Comparison of ENCODE assay signal across 1 cellular context in the genomic region with DNA sequence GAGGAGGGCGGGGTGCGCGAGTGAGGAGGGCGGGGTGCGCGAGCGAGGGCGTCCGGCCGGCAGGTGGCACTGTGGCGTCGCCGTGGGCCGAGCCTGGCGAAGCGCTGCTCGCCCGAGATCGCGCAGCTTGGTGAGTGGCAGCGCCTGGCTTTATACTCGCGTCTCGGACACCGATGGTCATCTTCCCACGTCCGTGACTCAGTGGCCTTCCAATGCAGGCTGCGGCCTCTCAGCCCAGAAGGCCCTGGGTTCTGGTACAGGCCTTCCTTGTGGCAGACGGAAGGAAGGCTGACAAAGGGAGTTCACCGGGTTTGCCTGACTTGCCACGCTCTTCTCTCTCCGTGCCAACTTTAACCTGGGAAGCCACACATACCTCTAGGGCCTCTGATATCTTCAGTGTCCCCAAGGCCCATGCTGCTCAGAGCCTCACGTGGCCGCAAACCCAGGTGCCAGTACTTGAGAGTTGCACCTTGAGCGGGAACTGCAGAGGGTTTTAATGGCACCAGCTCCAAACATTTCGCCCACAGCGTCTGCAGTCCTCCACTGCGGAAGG.
TF ChIP-seq lines count a peak whose summit lies in the region.

No MANE protein-coding gene starts in this region.

TF ChIP-seq in HepG2, 621 proteins besides CTCF, POLR2A, EP300 and RAD21 (continued from another document and continues in another):
- no peak for TF ChIP-seq ZNF136 (CRISPR knock-in tag; IDR thresholded peaks at IDR 0.05; ENCODE audit: low read depth)
- peak; percentile 53; the same call in 1 of the 2 replicates for TF ChIP-seq GABPB1 (CRISPR knock-in tag; IDR thresholded peaks at IDR 0.05)
- TF ChIP-seq DPF2 (CRISPR knock-in tag; IDR thresholded peaks at IDR 0.05; ENCODE audit: borderline replicate concordance, low read depth): no peak
- no peak for TF ChIP-seq SKI (IDR thresholded peaks at IDR 0.05; ENCODE audit: partially characterized antibody)
- no peak for TF ChIP-seq TBL1XR1 (IDR thresholded peaks at IDR 0.05; ENCODE audit: borderline replicate concordance, low read length, partially characterized antibody)
- TF ChIP-seq, protein P1, sequence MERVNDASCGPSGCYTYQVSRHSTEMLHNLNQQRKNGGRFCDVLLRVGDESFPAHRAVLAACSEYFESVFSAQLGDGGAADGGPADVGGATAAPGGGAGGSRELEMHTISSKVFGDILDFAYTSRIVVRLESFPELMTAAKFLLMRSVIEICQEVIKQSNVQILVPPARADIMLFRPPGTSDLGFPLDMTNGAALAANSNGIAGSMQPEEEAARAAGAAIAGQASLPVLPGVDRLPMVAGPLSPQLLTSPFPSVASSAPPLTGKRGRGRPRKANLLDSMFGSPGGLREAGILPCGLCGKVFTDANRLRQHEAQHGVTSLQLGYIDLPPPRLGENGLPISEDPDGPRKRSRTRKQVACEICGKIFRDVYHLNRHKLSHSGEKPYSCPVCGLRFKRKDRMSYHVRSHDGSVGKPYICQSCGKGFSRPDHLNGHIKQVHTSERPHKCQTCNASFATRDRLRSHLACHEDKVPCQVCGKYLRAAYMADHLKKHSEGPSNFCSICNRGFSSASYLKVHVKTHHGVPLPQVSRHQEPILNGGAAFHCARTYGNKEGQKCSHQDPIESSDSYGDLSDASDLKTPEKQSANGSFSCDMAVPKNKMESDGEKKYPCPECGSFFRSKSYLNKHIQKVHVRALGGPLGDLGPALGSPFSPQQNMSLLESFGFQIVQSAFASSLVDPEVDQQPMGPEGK (CRISPR knock-in tag; IDR thresholded peaks at IDR 0.05): peak; percentile 54
- peak; percentile 93 for TF ChIP-seq ZNF746 (CRISPR knock-in tag; IDR thresholded peaks at IDR 0.05)
- TF ChIP-seq, protein P2, sequence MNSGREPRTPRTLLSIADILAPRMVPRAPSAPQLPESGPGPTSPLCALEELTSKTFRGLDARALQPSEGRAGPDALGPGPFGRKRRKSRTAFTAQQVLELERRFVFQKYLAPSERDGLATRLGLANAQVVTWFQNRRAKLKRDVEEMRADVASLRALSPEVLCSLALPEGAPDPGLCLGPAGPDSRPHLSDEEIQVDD (CRISPR knock-in tag; IDR thresholded peaks at IDR 0.05; ENCODE audit: borderline replicate concordance): no peak
- TF ChIP-seq KDM2A (CRISPR knock-in tag; IDR thresholded peaks at IDR 0.05; ENCODE audit: borderline replicate concordance, low read depth): peak; percentile 44; the same call in 1 of the 2 replicates
- no peak for TF ChIP-seq MEIS1 (CRISPR knock-in tag; IDR thresholded peaks at IDR 0.05; ENCODE audit: borderline replicate concordance)
- no peak for TF ChIP-seq CBX2 (IDR thresholded peaks at IDR 0.05; ENCODE audit: low read depth, low read length)
- no peak for TF ChIP-seq CBX2 (CRISPR knock-in tag; IDR thresholded peaks at IDR 0.05; ENCODE audit: low read depth)
- TF ChIP-seq, protein P3, sequence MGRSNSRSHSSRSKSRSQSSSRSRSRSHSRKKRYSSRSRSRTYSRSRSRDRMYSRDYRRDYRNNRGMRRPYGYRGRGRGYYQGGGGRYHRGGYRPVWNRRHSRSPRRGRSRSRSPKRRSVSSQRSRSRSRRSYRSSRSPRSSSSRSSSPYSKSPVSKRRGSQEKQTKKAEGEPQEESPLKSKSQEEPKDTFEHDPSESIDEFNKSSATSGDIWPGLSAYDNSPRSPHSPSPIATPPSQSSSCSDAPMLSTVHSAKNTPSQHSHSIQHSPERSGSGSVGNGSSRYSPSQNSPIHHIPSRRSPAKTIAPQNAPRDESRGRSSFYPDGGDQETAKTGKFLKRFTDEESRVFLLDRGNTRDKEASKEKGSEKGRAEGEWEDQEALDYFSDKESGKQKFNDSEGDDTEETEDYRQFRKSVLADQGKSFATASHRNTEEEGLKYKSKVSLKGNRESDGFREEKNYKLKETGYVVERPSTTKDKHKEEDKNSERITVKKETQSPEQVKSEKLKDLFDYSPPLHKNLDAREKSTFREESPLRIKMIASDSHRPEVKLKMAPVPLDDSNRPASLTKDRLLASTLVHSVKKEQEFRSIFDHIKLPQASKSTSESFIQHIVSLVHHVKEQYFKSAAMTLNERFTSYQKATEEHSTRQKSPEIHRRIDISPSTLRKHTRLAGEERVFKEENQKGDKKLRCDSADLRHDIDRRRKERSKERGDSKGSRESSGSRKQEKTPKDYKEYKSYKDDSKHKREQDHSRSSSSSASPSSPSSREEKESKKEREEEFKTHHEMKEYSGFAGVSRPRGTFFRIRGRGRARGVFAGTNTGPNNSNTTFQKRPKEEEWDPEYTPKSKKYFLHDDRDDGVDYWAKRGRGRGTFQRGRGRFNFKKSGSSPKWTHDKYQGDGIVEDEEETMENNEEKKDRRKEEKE (IDR thresholded peaks at IDR 0.05): no peak
- TF ChIP-seq ARID2 (CRISPR knock-in tag; IDR thresholded peaks at IDR 0.05; ENCODE audit: borderline replicate concordance): no peak
- TF ChIP-seq, protein P4, sequence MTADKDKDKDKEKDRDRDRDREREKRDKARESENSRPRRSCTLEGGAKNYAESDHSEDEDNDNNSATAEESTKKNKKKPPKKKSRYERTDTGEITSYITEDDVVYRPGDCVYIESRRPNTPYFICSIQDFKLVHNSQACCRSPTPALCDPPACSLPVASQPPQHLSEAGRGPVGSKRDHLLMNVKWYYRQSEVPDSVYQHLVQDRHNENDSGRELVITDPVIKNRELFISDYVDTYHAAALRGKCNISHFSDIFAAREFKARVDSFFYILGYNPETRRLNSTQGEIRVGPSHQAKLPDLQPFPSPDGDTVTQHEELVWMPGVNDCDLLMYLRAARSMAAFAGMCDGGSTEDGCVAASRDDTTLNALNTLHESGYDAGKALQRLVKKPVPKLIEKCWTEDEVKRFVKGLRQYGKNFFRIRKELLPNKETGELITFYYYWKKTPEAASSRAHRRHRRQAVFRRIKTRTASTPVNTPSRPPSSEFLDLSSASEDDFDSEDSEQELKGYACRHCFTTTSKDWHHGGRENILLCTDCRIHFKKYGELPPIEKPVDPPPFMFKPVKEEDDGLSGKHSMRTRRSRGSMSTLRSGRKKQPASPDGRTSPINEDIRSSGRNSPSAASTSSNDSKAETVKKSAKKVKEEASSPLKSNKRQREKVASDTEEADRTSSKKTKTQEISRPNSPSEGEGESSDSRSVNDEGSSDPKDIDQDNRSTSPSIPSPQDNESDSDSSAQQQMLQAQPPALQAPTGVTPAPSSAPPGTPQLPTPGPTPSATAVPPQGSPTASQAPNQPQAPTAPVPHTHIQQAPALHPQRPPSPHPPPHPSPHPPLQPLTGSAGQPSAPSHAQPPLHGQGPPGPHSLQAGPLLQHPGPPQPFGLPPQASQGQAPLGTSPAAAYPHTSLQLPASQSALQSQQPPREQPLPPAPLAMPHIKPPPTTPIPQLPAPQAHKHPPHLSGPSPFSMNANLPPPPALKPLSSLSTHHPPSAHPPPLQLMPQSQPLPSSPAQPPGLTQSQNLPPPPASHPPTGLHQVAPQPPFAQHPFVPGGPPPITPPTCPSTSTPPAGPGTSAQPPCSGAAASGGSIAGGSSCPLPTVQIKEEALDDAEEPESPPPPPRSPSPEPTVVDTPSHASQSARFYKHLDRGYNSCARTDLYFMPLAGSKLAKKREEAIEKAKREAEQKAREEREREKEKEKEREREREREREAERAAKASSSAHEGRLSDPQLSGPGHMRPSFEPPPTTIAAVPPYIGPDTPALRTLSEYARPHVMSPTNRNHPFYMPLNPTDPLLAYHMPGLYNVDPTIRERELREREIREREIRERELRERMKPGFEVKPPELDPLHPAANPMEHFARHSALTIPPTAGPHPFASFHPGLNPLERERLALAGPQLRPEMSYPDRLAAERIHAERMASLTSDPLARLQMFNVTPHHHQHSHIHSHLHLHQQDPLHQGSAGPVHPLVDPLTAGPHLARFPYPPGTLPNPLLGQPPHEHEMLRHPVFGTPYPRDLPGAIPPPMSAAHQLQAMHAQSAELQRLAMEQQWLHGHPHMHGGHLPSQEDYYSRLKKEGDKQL (CRISPR knock-in tag; IDR thresholded peaks at IDR 0.05; ENCODE audit: low read depth): no peak
- TF ChIP-seq, protein P5, sequence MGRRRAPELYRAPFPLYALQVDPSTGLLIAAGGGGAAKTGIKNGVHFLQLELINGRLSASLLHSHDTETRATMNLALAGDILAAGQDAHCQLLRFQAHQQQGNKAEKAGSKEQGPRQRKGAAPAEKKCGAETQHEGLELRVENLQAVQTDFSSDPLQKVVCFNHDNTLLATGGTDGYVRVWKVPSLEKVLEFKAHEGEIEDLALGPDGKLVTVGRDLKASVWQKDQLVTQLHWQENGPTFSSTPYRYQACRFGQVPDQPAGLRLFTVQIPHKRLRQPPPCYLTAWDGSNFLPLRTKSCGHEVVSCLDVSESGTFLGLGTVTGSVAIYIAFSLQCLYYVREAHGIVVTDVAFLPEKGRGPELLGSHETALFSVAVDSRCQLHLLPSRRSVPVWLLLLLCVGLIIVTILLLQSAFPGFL (CRISPR knock-in tag; IDR thresholded peaks at IDR 0.05): no peak
- TF ChIP-seq ZNF232 (CRISPR knock-in tag; IDR thresholded peaks at IDR 0.05; ENCODE audit: borderline replicate concordance): no peak
- TF ChIP-seq, protein P6, sequence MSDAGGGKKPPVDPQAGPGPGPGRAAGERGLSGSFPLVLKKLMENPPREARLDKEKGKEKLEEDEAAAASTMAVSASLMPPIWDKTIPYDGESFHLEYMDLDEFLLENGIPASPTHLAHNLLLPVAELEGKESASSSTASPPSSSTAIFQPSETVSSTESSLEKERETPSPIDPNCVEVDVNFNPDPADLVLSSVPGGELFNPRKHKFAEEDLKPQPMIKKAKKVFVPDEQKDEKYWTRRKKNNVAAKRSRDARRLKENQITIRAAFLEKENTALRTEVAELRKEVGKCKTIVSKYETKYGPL (CRISPR knock-in tag; IDR thresholded peaks at IDR 0.05): no peak
- TF ChIP-seq, protein P7, sequence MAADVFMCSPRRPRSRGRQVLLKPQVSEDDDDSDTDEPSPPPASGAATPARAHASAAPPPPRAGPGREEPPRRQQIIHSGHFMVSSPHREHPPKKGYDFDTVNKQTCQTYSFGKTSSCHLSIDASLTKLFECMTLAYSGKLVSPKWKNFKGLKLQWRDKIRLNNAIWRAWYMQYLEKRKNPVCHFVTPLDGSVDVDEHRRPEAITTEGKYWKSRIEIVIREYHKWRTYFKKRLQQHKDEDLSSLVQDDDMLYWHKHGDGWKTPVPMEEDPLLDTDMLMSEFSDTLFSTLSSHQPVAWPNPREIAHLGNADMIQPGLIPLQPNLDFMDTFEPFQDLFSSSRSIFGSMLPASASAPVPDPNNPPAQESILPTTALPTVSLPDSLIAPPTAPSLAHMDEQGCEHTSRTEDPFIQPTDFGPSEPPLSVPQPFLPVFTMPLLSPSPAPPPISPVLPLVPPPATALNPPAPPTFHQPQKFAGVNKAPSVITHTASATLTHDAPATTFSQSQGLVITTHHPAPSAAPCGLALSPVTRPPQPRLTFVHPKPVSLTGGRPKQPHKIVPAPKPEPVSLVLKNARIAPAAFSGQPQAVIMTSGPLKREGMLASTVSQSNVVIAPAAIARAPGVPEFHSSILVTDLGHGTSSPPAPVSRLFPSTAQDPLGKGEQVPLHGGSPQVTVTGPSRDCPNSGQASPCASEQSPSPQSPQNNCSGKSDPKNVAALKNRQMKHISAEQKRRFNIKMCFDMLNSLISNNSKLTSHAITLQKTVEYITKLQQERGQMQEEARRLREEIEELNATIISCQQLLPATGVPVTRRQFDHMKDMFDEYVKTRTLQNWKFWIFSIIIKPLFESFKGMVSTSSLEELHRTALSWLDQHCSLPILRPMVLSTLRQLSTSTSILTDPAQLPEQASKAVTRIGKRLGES (CRISPR knock-in tag; IDR thresholded peaks at IDR 0.05; ENCODE audit: borderline replicate concordance): no peak
- no peak for TF ChIP-seq KLF15 (CRISPR knock-in tag; IDR thresholded peaks at IDR 0.05; ENCODE audit: borderline replicate concordance)
- TF ChIP-seq KDM5B (CRISPR knock-in tag; IDR thresholded peaks at IDR 0.05; ENCODE audit: borderline replicate concordance): peak; percentile 30; the same call in 1 of the 2 replicates
- TF ChIP-seq, protein P8, sequence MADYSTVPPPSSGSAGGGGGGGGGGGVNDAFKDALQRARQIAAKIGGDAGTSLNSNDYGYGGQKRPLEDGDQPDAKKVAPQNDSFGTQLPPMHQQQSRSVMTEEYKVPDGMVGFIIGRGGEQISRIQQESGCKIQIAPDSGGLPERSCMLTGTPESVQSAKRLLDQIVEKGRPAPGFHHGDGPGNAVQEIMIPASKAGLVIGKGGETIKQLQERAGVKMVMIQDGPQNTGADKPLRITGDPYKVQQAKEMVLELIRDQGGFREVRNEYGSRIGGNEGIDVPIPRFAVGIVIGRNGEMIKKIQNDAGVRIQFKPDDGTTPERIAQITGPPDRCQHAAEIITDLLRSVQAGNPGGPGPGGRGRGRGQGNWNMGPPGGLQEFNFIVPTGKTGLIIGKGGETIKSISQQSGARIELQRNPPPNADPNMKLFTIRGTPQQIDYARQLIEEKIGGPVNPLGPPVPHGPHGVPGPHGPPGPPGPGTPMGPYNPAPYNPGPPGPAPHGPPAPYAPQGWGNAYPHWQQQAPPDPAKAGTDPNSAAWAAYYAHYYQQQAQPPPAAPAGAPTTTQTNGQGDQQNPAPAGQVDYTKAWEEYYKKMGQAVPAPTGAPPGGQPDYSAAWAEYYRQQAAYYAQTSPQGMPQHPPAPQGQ (CRISPR knock-in tag; IDR thresholded peaks at IDR 0.05; ENCODE audit: borderline replicate concordance): no peak
- no peak for TF ChIP-seq ZNF12 (CRISPR knock-in tag; IDR thresholded peaks at IDR 0.05)
- TF ChIP-seq MAFK (conservative IDR thresholded peaks at IDR 0.05 in 1 of 2, IDR thresholded peaks at IDR 0.05 in 1 of 2; ENCODE audit: low read length in 2 of 2): no peak
- peak; percentile 76 for TF ChIP-seq STAG1 (CRISPR knock-in tag; IDR thresholded peaks at IDR 0.05)
- TF ChIP-seq SALL1 (CRISPR knock-in tag; IDR thresholded peaks at IDR 0.05): peak; percentile 48
- TF ChIP-seq KDM3A (CRISPR knock-in tag; IDR thresholded peaks at IDR 0.05; ENCODE audit: low read depth): 0 out of 2 replicates have a peak, but pooled peaks have one; percentile 46
- TF ChIP-seq POGZ (CRISPR knock-in tag; IDR thresholded peaks at IDR 0.05): 0 out of 2 replicates have a peak, but pooled peaks have one; percentile 23
- TF ChIP-seq, protein P9, sequence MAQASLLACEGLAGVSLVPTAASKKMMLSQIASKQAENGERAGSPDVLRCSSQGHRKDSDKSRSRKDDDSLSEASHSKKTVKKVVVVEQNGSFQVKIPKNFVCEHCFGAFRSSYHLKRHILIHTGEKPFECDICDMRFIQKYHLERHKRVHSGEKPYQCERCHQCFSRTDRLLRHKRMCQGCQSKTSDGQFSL (CRISPR knock-in tag; IDR thresholded peaks at IDR 0.05): no peak
- TF ChIP-seq, protein P10, sequence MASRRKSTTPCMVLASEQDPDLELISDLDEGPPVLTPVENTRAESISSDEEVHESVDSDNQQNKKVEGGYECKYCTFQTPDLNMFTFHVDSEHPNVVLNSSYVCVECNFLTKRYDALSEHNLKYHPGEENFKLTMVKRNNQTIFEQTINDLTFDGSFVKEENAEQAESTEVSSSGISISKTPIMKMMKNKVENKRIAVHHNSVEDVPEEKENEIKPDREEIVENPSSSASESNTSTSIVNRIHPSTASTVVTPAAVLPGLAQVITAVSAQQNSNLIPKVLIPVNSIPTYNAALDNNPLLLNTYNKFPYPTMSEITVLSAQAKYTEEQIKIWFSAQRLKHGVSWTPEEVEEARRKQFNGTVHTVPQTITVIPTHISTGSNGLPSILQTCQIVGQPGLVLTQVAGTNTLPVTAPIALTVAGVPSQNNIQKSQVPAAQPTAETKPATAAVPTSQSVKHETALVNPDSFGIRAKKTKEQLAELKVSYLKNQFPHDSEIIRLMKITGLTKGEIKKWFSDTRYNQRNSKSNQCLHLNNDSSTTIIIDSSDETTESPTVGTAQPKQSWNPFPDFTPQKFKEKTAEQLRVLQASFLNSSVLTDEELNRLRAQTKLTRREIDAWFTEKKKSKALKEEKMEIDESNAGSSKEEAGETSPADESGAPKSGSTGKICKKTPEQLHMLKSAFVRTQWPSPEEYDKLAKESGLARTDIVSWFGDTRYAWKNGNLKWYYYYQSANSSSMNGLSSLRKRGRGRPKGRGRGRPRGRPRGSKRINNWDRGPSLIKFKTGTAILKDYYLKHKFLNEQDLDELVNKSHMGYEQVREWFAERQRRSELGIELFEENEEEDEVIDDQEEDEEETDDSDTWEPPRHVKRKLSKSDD (CRISPR knock-in tag; IDR thresholded peaks at IDR 0.05; ENCODE audit: low read depth): no peak
- peak; percentile 24; the same call in 1 of the 2 replicates for TF ChIP-seq ZNF768 (CRISPR knock-in tag; IDR thresholded peaks at IDR 0.05)
- TF ChIP-seq YY1 (IDR thresholded peaks at IDR 0.05; ENCODE audit: insufficient read depth, insufficient replicate concordance, low read depth, low read length): peak; percentile 13
- TF ChIP-seq NFE2L2 (IDR thresholded peaks at IDR 0.05; ENCODE audit: low read length): no peak
